ENCODE assay signal across 13 cellular contexts in the genomic region with DNA sequence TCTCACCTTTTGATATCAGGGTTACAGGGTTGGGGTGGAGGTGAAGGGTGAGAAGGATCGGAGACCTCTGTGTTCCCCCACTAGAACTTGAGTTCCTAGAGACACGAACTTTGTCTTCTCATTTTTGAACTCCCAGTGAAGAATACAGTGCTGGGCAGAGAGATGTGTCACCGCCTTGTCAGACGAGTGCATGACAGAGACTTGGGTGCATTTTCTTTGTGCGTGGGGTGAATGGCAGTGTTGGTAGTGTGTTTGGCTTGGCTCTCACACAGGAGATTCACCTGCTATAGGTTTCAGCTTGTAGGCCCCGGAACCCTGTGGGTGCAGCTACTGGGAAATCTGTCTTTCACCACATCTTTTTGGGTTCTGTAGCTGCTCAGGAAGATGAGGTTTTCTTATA. TPM values are rescaled to one million over a fixed set of nuclear protein-coding genes. Genes with fewer than 3 reads are reported as not detected.
DNase-seq lines count a peak whose midpoint lies in the region; ATAC-seq and TF ChIP-seq lines count a peak whose summit lies in the region.
"Had no signal": no experiment of that assay in that cellular context is flagged by ENCODE, and none has a peak within 500 bp of the region (broad histone marks: within the 10 kb centered on the region; RNA-seq: fewer than 3 reads in every experiment).

No MANE protein-coding gene starts in this region.

- no peaks in the 10 kb centered on the region for H3K36me3 ChIP-seq in effector memory CD4-positive, alpha-beta T cell (ENCODE audit: control insufficient read depth, insufficient read depth, low read length)
- no peaks in the 10 kb centered on the region for H3K36me3 ChIP-seq in osteoblast (ENCODE audit: insufficient read depth, low read length)
- H3K36me3 ChIP-seq: thoracic aorta had no signal

- peak overlapping the region; percentile 55 for H3K4me3 Mint-ChIP-seq in T-helper 1 cell treated with Interleukin-12 subunit alpha and Interleukin-12 subunit beta and Interleukin-4 antibody, amounts not matched to agents 30 μg/mL and 1 μg/mL, for 36 hours
- H3K4me3 Mint-ChIP-seq: activated B cell treated with CpG ODN at 0.5 μM for 24 hours had no signal

- no peak overlapping the region for H3K4me2 ChIP-seq in osteoblast (ENCODE audit: insufficient read depth, low read length)

- H3K27ac ChIP-seq in effector memory CD4-positive, alpha-beta T cell (ENCODE audit: insufficient read depth, low read length, poor library complexity, severe bottlenecking) = peak overlapping the region; percentile 99
- H3K27ac ChIP-seq in osteoblast (ENCODE audit: low read depth, low read length) = no peak overlapping the region
- H3K27ac ChIP-seq: thoracic aorta had no signal

- DNase-seq in activated T-cell treated with anti-CD3 and anti-CD28 coated beads for 4 hours = peak; percentile 51
- peak in 2 of 3 donors; percentile 32 to 58 for DNase-seq in effector memory CD4-positive, alpha-beta T cell
- peak in 2 of 3 experiments; percentile 47 to 65 for DNase-seq in stimulated activated CD4-positive, alpha-beta T cell treated with anti-CD3 and anti-CD28 coated beads, TNF-alpha, amount 100 ng/mL, for 4 hours (ENCODE audit: low read depth in 3 of 3)
- no peak for DNase-seq in KBM-7
- no peak for DNase-seq in head of caudate nucleus
- no peak for DNase-seq in osteoblast (ENCODE audit: insufficient read length, low spot score, missing footprints)
- DNase-seq: activated B cell treated with CpG ODN at 0.5 μM for 24 hours, AML-193, NCI-H524 treated with DMSO at 0.1 percent for 48 hours, Right ventricle myocardium superior had no signal

- no peaks in the 10 kb centered on the region for H3K79me2 ChIP-seq in osteoblast (ENCODE audit: insufficient read depth, low read length)

- ATAC-seq in GM21529 (IDR thresholded peaks at IDR 0.05; ENCODE audit: unreplicated experiment) = no peak

- peaks cover 87% of the 10 kb centered on the region for H3K4me1 Mint-ChIP-seq in T-helper 1 cell treated with Interleukin-12 subunit alpha and Interleukin-12 subunit beta and Interleukin-4 antibody, amounts not matched to agents 30 μg/mL and 1 μg/mL, for 36 hours (ENCODE audit: low read depth)

- H3K27ac Mint-ChIP-seq in T-helper 1 cell treated with Interleukin-12 subunit alpha and Interleukin-12 subunit beta and Interleukin-4 antibody, amounts not matched to agents 30 μg/mL and 1 μg/mL, for 36 hours = peak overlapping the region; percentile 91
- H3K27ac Mint-ChIP-seq: activated B cell treated with CpG ODN at 0.5 μM for 24 hours had no signal

- H4K20me1 ChIP-seq in osteoblast (ENCODE audit: insufficient read depth, low read length) = no peaks in the 10 kb centered on the region

- no peaks in the 10 kb centered on the region for H3K9me3 Mint-ChIP-seq in T-helper 1 cell treated with Interleukin-12 subunit alpha and Interleukin-12 subunit beta and Interleukin-4 antibody, amounts not matched to agents 30 μg/mL and 1 μg/mL, for 36 hours
- H3K9me3 Mint-ChIP-seq: activated B cell treated with CpG ODN at 0.5 μM for 24 hours had no signal

- no peak overlapping the region for H2AFZ ChIP-seq in osteoblast (ENCODE audit: low read length)

- no peak for TF ChIP-seq CTCF in osteoblast (IDR thresholded peaks at IDR 0.05; ENCODE audit: extremely low read depth, low read depth, low read length)

- no peak overlapping the region for H3K4me3 ChIP-seq in effector memory CD4-positive, alpha-beta T cell (ENCODE audit: insufficient read depth, low read depth, low read length, poor library complexity, severe bottlenecking)
- no peak overlapping the region for H3K4me3 ChIP-seq in osteoblast (ENCODE audit: insufficient read depth, low read length)
- H3K4me3 ChIP-seq: thoracic aorta had no signal

- H3K9me3 ChIP-seq in effector memory CD4-positive, alpha-beta T cell (ENCODE audit: control insufficient read depth, low read length) = no peaks in the 10 kb centered on the region
- H3K9me3 ChIP-seq in osteoblast (ENCODE audit: low read depth, low read length) = no peaks in the 10 kb centered on the region
- H3K9me3 ChIP-seq: thoracic aorta had no signal

- no peaks in the 10 kb centered on the region for H3K27me3 ChIP-seq in effector memory CD4-positive, alpha-beta T cell (replicated peaks; ENCODE audit: control insufficient read depth, insufficient read depth, low read length, poor library complexity, severe bottlenecking)
- H3K27me3 ChIP-seq in osteoblast (ENCODE audit: insufficient read depth, low read length) = peaks cover 4% of the 10 kb centered on the region

- H3K27me3 Mint-ChIP-seq in T-helper 1 cell treated with Interleukin-12 subunit alpha and Interleukin-12 subunit beta and Interleukin-4 antibody, amounts not matched to agents 30 μg/mL and 1 μg/mL, for 36 hours (ENCODE audit: low read depth) = no peaks in the 10 kb centered on the region
- H3K27me3 Mint-ChIP-seq: activated B cell treated with CpG ODN at 0.5 μM for 24 hours had no signal

- peaks cover 86% of the 10 kb centered on the region for H3K4me1 ChIP-seq in effector memory CD4-positive, alpha-beta T cell (ENCODE audit: control insufficient read depth, insufficient read depth, low read length, poor library complexity, severe bottlenecking)
- H3K4me1 ChIP-seq in osteoblast (ENCODE audit: insufficient read depth, low read length) = no peaks in the 10 kb centered on the region

- in situ Hi-C loops in KBM-7 (cut with MboI; ENCODE audit: low pct_unique_long_range_greater_than_20kb, low sequenced_read_pairs) = no loop called here

- intact Hi-C loops in head of caudate nucleus (cut with DNase I) = no loop called here

- H3K36me3 Mint-ChIP-seq in T-helper 1 cell treated with Interleukin-12 subunit alpha and Interleukin-12 subunit beta and Interleukin-4 antibody, amounts not matched to agents 30 μg/mL and 1 μg/mL, for 36 hours (ENCODE audit: low read depth) = peaks cover 5% of the 10 kb centered on the region

RNA-seq across cellular contexts. Expression of a gene that starts 40.0 kb away (rescaled TPM):
- not detected in 2 replicates for total RNA-seq in osteoblast
- total RNA-seq: Right ventricle myocardium superior, thoracic aorta had no signal

RNA-seq across cellular contexts. Expression of a gene that starts 42.3 kb away (rescaled TPM):
- total RNA-seq in osteoblast = 101 and 107 TPM in 2 replicates

RNA-seq across cellular contexts. Expression of a gene that starts 59.7 kb away (rescaled TPM):
- under 0.01 TPM in 2 replicates for total RNA-seq in osteoblast
- total RNA-seq: activated B cell treated with CpG ODN at 0.5 μM for 24 hours, Right ventricle myocardium superior had no signal

Comparison
In these comparisons a context has a peak if more than half of its experiments do, and no peak if none do; other contexts are left out.
1. DNase-seq: peak in activated T-cell treated with anti-CD3 and anti-CD28 coated beads for 4 hours (single experiment), effector memory CD4-positive, alpha-beta T cell (2 of 3) and stimulated activated CD4-positive, alpha-beta T cell treated with anti-CD3 and anti-CD28 coated beads, TNF-alpha, amount 100 ng/mL, for 4 hours (2 of 3); none in KBM-7 (single experiment), head of caudate nucleus (0 of 42) and osteoblast (single experiment).